Comparison of ENCODE assay signal across 8 cellular contexts in genomic region chr14:70972107-70972976, GRCh38.
A peak's percentile ranks its signal among the peaks of the same experiment; 100 is the strongest.
DNase-seq lines count a peak whose midpoint lies in the region; ATAC-seq, FAIRE-seq and TF ChIP-seq lines count a peak whose summit lies in the region.

No MANE protein-coding gene starts in this region.

- peak; percentile 7 for DNase-seq in GM06990 (ENCODE audit: extremely low read depth, insufficient read length)
- peak; percentile 90 for DNase-seq in NB4 (ENCODE audit: low read depth)
- peak; percentile 91 for DNase-seq in SK-N-MC (ENCODE audit: low read depth, low spot score)
- DNase-seq in activated naive CD4-positive, alpha-beta T cell treated with Interleukin-2 at 50 U/mL for 16 hours = peak; percentile 84
- DNase-seq in globus pallidus (ENCODE audit: low spot score) = peak; percentile 84
- peak; percentile 63 to 86 (median 74) for DNase-seq in pancreas
- DNase-seq in tibial nerve (ENCODE audit: low spot score in 2 of 2) = peak; percentile 89 to 98

- TF ChIP-seq EP300 in tibial nerve (IDR thresholded peaks at IDR 0.05) = no peak

- no peak overlapping the region for H3K4me3 ChIP-seq in GM06990 (replicated peaks; ENCODE audit: low read depth, low read length)
- H3K4me3 ChIP-seq in NB4 (ENCODE audit: low read depth, low read length) = no peak overlapping the region
- 0 out of 2 replicates have a peak overlapping the region, but pooled peaks have one; percentile 10 for H3K4me3 ChIP-seq in SK-N-MC
- no peak overlapping the region for H3K4me3 ChIP-seq in pancreas
- H3K4me3 ChIP-seq in tibial nerve = no peak overlapping the region

- H3K36me3 ChIP-seq in GM06990 (ENCODE audit: control insufficient read depth, insufficient read depth, low read length) (peaks cover 6% of the 10 kb centered on the region), SK-N-MC (ENCODE audit: insufficient read depth, low read length) (peaks cover 19% of the 10 kb centered on the region), pancreas (peaks cover 0 to 14% (median 5%) of the 10 kb centered on the region in 3 donors), tibial nerve (peaks cover 0 to 27% (median 11%) of the 10 kb centered on the region in 3 donors)

- TF ChIP-seq POLR2A in NB4 (IDR thresholded peaks at IDR 0.05; ENCODE audit: extremely low read depth, insufficient read length) (no peak), tibial nerve (IDR thresholded peaks at IDR 0.05) (no peak)

- FAIRE-seq in pancreas (lab: Jason Lieb, UNC) = peak; percentile 83

- peak; percentile 87 for TF ChIP-seq CTCF in GM06990 (IDR thresholded peaks at IDR 0.05; ENCODE audit: insufficient read depth, low read length, poor library complexity, severe bottlenecking)
- peak; percentile 79 for TF ChIP-seq CTCF in NB4 (IDR thresholded peaks at IDR 0.05; ENCODE audit: low read depth, low read length)
- TF ChIP-seq CTCF in pancreas (IDR thresholded peaks at IDR 0.05) = peak; percentile 85 to 95 (median 93)
- peak; percentile 80 to 89 (median 86) for TF ChIP-seq CTCF in tibial nerve (IDR thresholded peaks at IDR 0.05)

- H3K9me3 ChIP-seq in SK-N-MC (ENCODE audit: low read depth, low read length) (no peaks in the 10 kb centered on the region), pancreas (no peaks in the 10 kb centered on the region), tibial nerve (no peaks in the 10 kb centered on the region)

- H3K27ac ChIP-seq in SK-N-MC (peak overlapping the region; percentile 79), pancreas (no peak overlapping the region), tibial nerve (peak overlapping the region in 1 of 4 donors; percentile 7)

- 55 to 59% methylated on average over 6 of the region's 6 CpGs for WGBS in pancreas, 2 donors
- WGBS in tibial nerve, 2 donors = 59 to 60% methylated on average over 6 of the region's 6 CpGs

- peak overlapping the region; percentile 32 for H3K9ac ChIP-seq in SK-N-MC (ENCODE audit: insufficient read length)

- ATAC-seq in pancreas (peak; percentile 91 to 99 (median 96)), GM21529 (IDR thresholded peaks at IDR 0.05; ENCODE audit: unreplicated experiment) (no peak)

- no peaks in the 10 kb centered on the region for H3K27me3 ChIP-seq in GM06990 (replicated peaks; ENCODE audit: control insufficient read depth, insufficient read depth, low read length)
- no peaks in the 10 kb centered on the region for H3K27me3 ChIP-seq in pancreas
- no peaks in the 10 kb centered on the region for H3K27me3 ChIP-seq in tibial nerve

- intact Hi-C loops in pancreas (cut with DNase I) = loop anchor here in 2 of 3 donors (10.0 kb wide), 1 partner anchor 158 kb away; no protein-coding TSS in a partner anchor

- no peaks in the 10 kb centered on the region for H3K4me1 ChIP-seq in pancreas
- H3K4me1 ChIP-seq in tibial nerve = peaks cover 0 to 10% (median 0%) of the 10 kb centered on the region in 4 donors

Comparison
In these comparisons a context has a peak if more than half of its experiments do, and no peak if none do; other contexts are left out.
1. DNase-seq: peak in every context shown above with its lines; median percentile 94 in tibial nerve; 91 in SK-N-MC; 90 in NB4; 84 in activated naive CD4-positive, alpha-beta T cell treated with Interleukin-2 at 50 U/mL for 16 hours; 84 in globus pallidus; 74 in pancreas; 7 in GM06990.